Comparison of ENCODE assay signal across 1 cellular context in the genomic region with DNA sequence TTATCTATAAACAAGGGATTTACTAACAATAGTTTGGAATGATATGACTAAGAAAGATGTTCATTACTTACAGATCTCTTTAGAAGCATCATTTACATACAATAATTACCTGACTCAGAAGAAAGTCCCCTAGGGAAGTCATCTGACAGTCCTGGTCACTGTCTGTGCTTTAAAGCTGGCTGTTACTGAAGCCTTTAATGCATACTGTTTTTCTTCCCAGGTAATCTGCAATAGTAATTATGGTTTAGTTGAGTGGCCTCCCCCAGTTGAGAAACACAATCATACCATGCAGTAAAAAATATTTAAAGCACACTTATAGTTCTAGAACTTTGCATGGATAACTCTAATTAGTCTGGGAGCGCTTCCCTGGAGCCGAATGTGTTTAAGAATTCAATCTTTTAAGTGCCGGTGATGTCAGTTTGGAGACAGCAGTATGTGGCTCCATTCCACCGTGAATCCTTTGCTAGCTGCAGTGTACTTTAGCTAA.
TF ChIP-seq lines count a peak whose summit lies in the region.

No MANE protein-coding gene starts in this region.

TF ChIP-seq in HEK293, 187 proteins besides CTCF, POLR2A, EP300 and RAD21 (continued from another document and continues in another):
- TF ChIP-seq PRDM2 (tag by site-specific recombination; IDR thresholded peaks at IDR 0.05; ENCODE audit: borderline replicate concordance) (no peak), ZBTB1 (tag by site-specific recombination; IDR thresholded peaks at IDR 0.05) (0 out of 2 replicates have a peak, but pooled peaks have one; percentile 37), EGR2 (tag by site-specific recombination; IDR thresholded peaks at IDR 0.05; ENCODE audit: low read depth) (no peak), HOXA7 (CRISPR knock-in tag; IDR thresholded peaks at IDR 0.05; ENCODE audit: borderline replicate concordance) (no peak), ZNF266 (tag by site-specific recombination; IDR thresholded peaks at IDR 0.05; ENCODE audit: low read depth) (peak; percentile 71; the same call in 1 of the 2 replicates), MYNN (tag by site-specific recombination; IDR thresholded peaks at IDR 0.05; ENCODE audit: borderline replicate concordance) (no peak), ZNF76 (tag by site-specific recombination; IDR thresholded peaks at IDR 0.05; ENCODE audit: borderline replicate concordance, low read depth) (no peak), ZNF623 (tag by site-specific recombination; IDR thresholded peaks at IDR 0.05) (no peak), ZNF404 (tag by site-specific recombination; IDR thresholded peaks at IDR 0.05) (no peak), ZNF16 (tag by site-specific recombination; IDR thresholded peaks at IDR 0.05; ENCODE audit: low read depth) (no peak), SETDB1 (IDR thresholded peaks at IDR 0.05; ENCODE audit: insufficient read length, low read length) (no peak), ZNF324 (tag by site-specific recombination; IDR thresholded peaks at IDR 0.05) (no peak), ZNF791 (tag by site-specific recombination; IDR thresholded peaks at IDR 0.05) (no peak), ZBTB20 (tag by site-specific recombination; IDR thresholded peaks at IDR 0.05) (no peak), ZNF629 (tag by site-specific recombination; IDR thresholded peaks at IDR 0.05) (peak; percentile 46; the same call in 1 of the 2 replicates), ZNF621 (tag by site-specific recombination; IDR thresholded peaks at IDR 0.05) (no peak), KLF10 (tag by site-specific recombination; IDR thresholded peaks at IDR 0.05) (no peak), ZNF548 (tag by site-specific recombination; IDR thresholded peaks at IDR 0.05) (no peak), HOXD13 (CRISPR knock-in tag; IDR thresholded peaks at IDR 0.05; ENCODE audit: borderline replicate concordance) (no peak), MZF1 (tag by site-specific recombination; IDR thresholded peaks at IDR 0.05; ENCODE audit: borderline replicate concordance) (no peak), GFI1B (tag by site-specific recombination; IDR thresholded peaks at IDR 0.05) (no peak), ZNF274 (IDR thresholded peaks at IDR 0.05; ENCODE audit: low read length) (no peak), ZNF274 (tag by site-specific recombination; IDR thresholded peaks at IDR 0.05; ENCODE audit: borderline replicate concordance) (no peak), KLF7 (tag by site-specific recombination; IDR thresholded peaks at IDR 0.05; ENCODE audit: borderline replicate concordance) (no peak), ZNF664 (tag by site-specific recombination; IDR thresholded peaks at IDR 0.05) (no peak), ZNF830 (tag by site-specific recombination; IDR thresholded peaks at IDR 0.05; ENCODE audit: low read depth) (no peak), HOXC10 (CRISPR knock-in tag; IDR thresholded peaks at IDR 0.05) (no peak), ZBTB21 (tag by site-specific recombination; IDR thresholded peaks at IDR 0.05) (no peak), ZNF560 (tag by site-specific recombination; IDR thresholded peaks at IDR 0.05; ENCODE audit: borderline replicate concordance) (no peak), ZNF362 (tag by site-specific recombination; IDR thresholded peaks at IDR 0.05) (no peak), FEZF1 (tag by site-specific recombination; IDR thresholded peaks at IDR 0.05) (0 out of 2 replicates have a peak, but pooled peaks have one; percentile 21), ZNF223 (tag by site-specific recombination; IDR thresholded peaks at IDR 0.05) (no peak), SP7 (tag by site-specific recombination; IDR thresholded peaks at IDR 0.05) (peak; percentile 95), GLIS1 (tag by site-specific recombination; IDR thresholded peaks at IDR 0.05) (peak; percentile 96), ZBTB26 (tag by site-specific recombination; optimal IDR thresholded peaks at IDR 0.05) (no peak), ZNF768 (tag by site-specific recombination; IDR thresholded peaks at IDR 0.05) (no peak), ZBTB6 (tag by site-specific recombination; IDR thresholded peaks at IDR 0.05) (peak; percentile 53), ZNF776 (tag by site-specific recombination; IDR thresholded peaks at IDR 0.05; ENCODE audit: borderline replicate concordance) (no peak)
- TF ChIP-seq, protein P1, sequence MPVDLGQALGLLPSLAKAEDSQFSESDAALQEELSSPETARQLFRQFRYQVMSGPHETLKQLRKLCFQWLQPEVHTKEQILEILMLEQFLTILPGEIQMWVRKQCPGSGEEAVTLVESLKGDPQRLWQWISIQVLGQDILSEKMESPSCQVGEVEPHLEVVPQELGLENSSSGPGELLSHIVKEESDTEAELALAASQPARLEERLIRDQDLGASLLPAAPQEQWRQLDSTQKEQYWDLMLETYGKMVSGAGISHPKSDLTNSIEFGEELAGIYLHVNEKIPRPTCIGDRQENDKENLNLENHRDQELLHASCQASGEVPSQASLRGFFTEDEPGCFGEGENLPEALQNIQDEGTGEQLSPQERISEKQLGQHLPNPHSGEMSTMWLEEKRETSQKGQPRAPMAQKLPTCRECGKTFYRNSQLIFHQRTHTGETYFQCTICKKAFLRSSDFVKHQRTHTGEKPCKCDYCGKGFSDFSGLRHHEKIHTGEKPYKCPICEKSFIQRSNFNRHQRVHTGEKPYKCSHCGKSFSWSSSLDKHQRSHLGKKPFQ (tag by site-specific recombination; IDR thresholded peaks at IDR 0.05): no peak; the same call in 1 of the 2 replicates
- TF ChIP-seq, protein P2, sequence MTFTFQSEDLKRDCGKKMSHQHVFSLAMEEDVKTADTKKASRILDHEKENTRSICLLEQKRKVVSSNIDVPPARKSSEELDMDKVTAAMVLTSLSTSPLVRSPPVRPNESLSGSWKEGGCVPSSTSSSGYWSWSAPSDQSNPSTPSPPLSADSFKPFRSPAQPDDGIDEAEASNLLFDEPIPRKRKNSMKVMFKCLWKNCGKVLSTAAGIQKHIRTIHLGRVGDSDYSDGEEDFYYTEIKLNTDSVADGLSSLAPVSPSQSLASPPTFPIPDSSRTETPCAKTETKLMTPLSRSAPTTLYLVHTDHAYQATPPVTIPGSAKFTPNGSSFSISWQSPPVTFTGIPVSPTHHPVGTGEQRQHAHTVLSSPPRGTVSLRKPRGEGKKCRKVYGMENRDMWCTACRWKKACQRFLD (tag by site-specific recombination; IDR thresholded peaks at IDR 0.05): no peak
- TF ChIP-seq, protein P3, sequence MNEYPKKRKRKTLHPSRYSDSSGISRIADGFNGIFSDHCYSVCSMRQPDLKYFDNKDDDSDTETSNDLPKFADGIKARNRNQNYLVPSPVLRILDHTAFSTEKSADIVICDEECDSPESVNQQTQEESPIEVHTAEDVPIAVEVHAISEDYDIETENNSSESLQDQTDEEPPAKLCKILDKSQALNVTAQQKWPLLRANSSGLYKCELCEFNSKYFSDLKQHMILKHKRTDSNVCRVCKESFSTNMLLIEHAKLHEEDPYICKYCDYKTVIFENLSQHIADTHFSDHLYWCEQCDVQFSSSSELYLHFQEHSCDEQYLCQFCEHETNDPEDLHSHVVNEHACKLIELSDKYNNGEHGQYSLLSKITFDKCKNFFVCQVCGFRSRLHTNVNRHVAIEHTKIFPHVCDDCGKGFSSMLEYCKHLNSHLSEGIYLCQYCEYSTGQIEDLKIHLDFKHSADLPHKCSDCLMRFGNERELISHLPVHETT (tag by site-specific recombination; IDR thresholded peaks at IDR 0.05): no peak
- TF ChIP-seq, protein P4, sequence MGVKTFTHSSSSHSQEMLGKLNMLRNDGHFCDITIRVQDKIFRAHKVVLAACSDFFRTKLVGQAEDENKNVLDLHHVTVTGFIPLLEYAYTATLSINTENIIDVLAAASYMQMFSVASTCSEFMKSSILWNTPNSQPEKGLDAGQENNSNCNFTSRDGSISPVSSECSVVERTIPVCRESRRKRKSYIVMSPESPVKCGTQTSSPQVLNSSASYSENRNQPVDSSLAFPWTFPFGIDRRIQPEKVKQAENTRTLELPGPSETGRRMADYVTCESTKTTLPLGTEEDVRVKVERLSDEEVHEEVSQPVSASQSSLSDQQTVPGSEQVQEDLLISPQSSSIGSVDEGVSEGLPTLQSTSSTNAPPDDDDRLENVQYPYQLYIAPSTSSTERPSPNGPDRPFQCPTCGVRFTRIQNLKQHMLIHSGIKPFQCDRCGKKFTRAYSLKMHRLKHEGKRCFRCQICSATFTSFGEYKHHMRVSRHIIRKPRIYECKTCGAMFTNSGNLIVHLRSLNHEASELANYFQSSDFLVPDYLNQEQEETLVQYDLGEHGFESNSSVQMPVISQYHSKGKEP (tag by site-specific recombination; IDR thresholded peaks at IDR 0.05): peak; percentile 98
- TF ChIP-seq, protein P5, sequence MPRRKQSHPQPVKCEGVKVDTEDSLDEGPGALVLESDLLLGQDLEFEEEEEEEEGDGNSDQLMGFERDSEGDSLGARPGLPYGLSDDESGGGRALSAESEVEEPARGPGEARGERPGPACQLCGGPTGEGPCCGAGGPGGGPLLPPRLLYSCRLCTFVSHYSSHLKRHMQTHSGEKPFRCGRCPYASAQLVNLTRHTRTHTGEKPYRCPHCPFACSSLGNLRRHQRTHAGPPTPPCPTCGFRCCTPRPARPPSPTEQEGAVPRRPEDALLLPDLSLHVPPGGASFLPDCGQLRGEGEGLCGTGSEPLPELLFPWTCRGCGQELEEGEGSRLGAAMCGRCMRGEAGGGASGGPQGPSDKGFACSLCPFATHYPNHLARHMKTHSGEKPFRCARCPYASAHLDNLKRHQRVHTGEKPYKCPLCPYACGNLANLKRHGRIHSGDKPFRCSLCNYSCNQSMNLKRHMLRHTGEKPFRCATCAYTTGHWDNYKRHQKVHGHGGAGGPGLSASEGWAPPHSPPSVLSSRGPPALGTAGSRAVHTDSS (tag by site-specific recombination; IDR thresholded peaks at IDR 0.05): 0 out of 2 replicates have a peak, but pooled peaks have one; percentile 2
